8 cellular contexts compared by ENCODE assay signal in the genomic region with DNA sequence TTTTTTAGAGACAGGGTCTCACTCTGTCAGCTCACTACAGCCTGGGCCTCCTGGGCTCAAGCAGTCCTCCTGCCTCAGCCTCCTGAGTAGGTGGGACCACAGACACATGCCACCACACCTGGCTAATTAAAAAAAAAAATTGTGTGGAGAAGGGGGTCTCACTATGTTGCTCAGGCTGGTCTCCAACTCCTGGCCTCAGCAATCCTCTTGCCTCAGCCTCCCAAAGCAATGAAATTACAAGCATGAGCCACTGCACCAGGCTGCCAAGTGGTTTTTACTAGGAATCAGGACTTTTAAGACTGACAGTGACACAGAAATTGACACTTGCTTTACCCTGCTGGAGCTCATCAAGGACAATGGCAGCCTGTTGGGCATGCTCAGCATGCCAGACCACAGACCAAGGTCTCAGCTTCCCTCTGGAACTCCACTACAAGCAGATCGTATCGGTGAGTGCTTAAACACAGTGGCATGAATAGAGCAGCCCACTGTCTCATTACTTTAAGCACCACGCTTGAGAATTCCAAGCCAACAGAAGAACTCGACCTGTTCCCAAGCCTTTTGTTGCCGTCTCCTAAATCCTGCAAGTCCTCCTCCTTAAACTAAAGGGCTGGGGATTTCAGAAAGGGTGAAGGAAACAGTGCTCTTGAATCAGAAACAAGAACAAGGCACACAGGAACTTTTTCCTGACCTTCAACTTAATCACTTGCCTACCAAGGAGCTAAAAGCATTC. TPM values are rescaled to one million over a fixed set of nuclear protein-coding genes. Genes with fewer than 3 reads are reported as not detected.
DNase-seq lines count a peak whose midpoint lies in the region; ATAC-seq and TF ChIP-seq lines count a peak whose summit lies in the region.

No MANE protein-coding gene starts in this region.

- no peak for TF ChIP-seq CTCF in mucosa of descending colon (IDR thresholded peaks at IDR 0.05)

- no peak for TF ChIP-seq POLR2A in GM18505 (IDR thresholded peaks at IDR 0.05; ENCODE audit: borderline replicate concordance, extremely low read depth, insufficient read depth, insufficient read length)

- H3K36me3 Mint-ChIP-seq in activated naive CD8-positive, alpha-beta T cell = no peaks in the 10 kb centered on the region

- no peaks in the 10 kb centered on the region for H3K4me1 ChIP-seq in mucosa of descending colon (ENCODE audit: low read depth)

- no peaks in the 10 kb centered on the region for H3K36me3 ChIP-seq in mucosa of descending colon (ENCODE audit: low read depth)

- H3K4me3 Mint-ChIP-seq in activated naive CD8-positive, alpha-beta T cell = no peak overlapping the region

- intact Hi-C loops in mucosa of descending colon (cut with DNase I, micrococcal nuclease) = loop anchor here in 1 of 2 donors (10.0 kb wide), 1 partner anchor 366 kb away; no protein-coding TSS in a partner anchor

- peaks cover 2% of the 10 kb centered on the region for H3K27me3 Mint-ChIP-seq in activated naive CD8-positive, alpha-beta T cell

- no peaks in the 10 kb centered on the region for H3K9me3 Mint-ChIP-seq in activated naive CD8-positive, alpha-beta T cell (ENCODE audit: low read depth)

- no peaks in the 10 kb centered on the region for H3K9me3 ChIP-seq in mucosa of descending colon

- peak in 1 of 3 donors; percentile 8 for DNase-seq in mucosa of descending colon
- DNase-seq in stimulated activated CD4-positive, alpha-beta T cell treated with anti-CD3 and anti-CD28 coated beads, Interleukin-4, amount 100 ng/mL, for 24 hours = no peak
- no peak for DNase-seq in stimulated activated CD4-positive, alpha-beta T cell treated with anti-CD3 and anti-CD28 coated beads, Interleukin-12 subunit alpha, Interleukin-12 subunit beta, amount 100 ng/mL, for 4 hours
- no peak for DNase-seq in activated CD4-positive, alpha-beta T cell treated with anti-CD3 and anti-CD28 coated beads, Interleukin-2, amount 50 U/mL, for 4 hours

- peaks cover 6% of the 10 kb centered on the region for H3K4me1 Mint-ChIP-seq in activated naive CD8-positive, alpha-beta T cell (ENCODE audit: low read depth)

- no peak overlapping the region for H3K4me3 ChIP-seq in mucosa of descending colon

- H3K27ac Mint-ChIP-seq in activated naive CD8-positive, alpha-beta T cell = peak overlapping the region; percentile 0

- ATAC-seq in GM18505 (IDR thresholded peaks at IDR 0.05; ENCODE audit: unreplicated experiment) (peak; percentile 14), HG03064 (IDR thresholded peaks at IDR 0.05; ENCODE audit: low read depth, unreplicated experiment) (peak; percentile 10), mucosa of descending colon (peak; percentile 7), GM21528 (IDR thresholded peaks at IDR 0.05; ENCODE audit: low FRiP score, unreplicated experiment) (no peak)

RNA-seq across cellular contexts. Expression of a gene that starts 41.4 kb away (rescaled TPM):
- total RNA-seq in mucosa of descending colon = under 1 TPM in 2 of 3 donors, not detected in 1; 0.32 to 0.46 TPM
